ENCODE assay signal across 8 cellular contexts in genomic region chr12:54358945-54359761, GRCh38. TPM values are rescaled to one million over a fixed set of nuclear protein-coding genes. Genes with fewer than 3 reads are reported as not detected.
DNase-seq lines count a peak whose midpoint lies in the region; ATAC-seq, FAIRE-seq and TF ChIP-seq lines count a peak whose summit lies in the region.

No MANE protein-coding gene starts in this region.

- peak overlapping the region; percentile 59 for H3K4me3 ChIP-seq in AG04449 (ENCODE audit: low read depth, low read length)
- peak overlapping the region; percentile 63 for H3K4me3 ChIP-seq in bronchial epithelial cell (ENCODE audit: low read depth, low read length)

- CTCF ChIA-PET in AG04449 (lab: Yijun Ruan, JAX), result interaction anchor here (0.6 to 9.2 kb wide), 20 partner anchors 9 to 615 kb away, joined by 3 to 131 read pairs (median 4); partner anchors contain the start of genes COPZ1 and HOXC10

- H3K4me1 Mint-ChIP-seq in immature natural killer cell, result peaks cover under 1 to 2% of the 10 kb centered on the region in 2 donors

- ATAC-seq in GM18907 (IDR thresholded peaks at IDR 0.05; ENCODE audit: unreplicated experiment) (peak; percentile 96), HG03135 (IDR thresholded peaks at IDR 0.05; ENCODE audit: unreplicated experiment) (peak; percentile 97)

- no peaks in the 10 kb centered on the region for H3K9me3 Mint-ChIP-seq in immature natural killer cell

- peak overlapping the region; percentile 96 for H3K27ac ChIP-seq in VCaP

- peaks cover 0 to 4% (median 2%) of the 10 kb centered on the region in 3 donors for H3K27me3 Mint-ChIP-seq in immature natural killer cell (ENCODE audit: low read depth in 3 of 3)

- H3K27me3 ChIP-seq in bronchial epithelial cell (ENCODE audit: control insufficient read depth, insufficient read depth, low read length), result no peaks in the 10 kb centered on the region

- H3K4me3 Mint-ChIP-seq in immature natural killer cell, result no peak overlapping the region

- no peak for FAIRE-seq in bronchial epithelial cell (lab: Jason Lieb, UNC)

- DNase-seq in AG04449 (ENCODE audit: low read depth, low spot score) (peak; percentile 97), NCI-H2196 (lab: John Stamatoyannopoulos, UW; ENCODE audit: unreplicated experiment) (peak; percentile 98), bronchial epithelial cell (ENCODE audit: low read depth) (peak; percentile 98), immature natural killer cell (peak; percentile 94 to 95 (median 94)), smooth muscle cell of the brain vasculature (ENCODE audit: low read depth, low spot score) (peak; percentile 99)

- no peaks in the 10 kb centered on the region for H3K36me3 ChIP-seq in bronchial epithelial cell (ENCODE audit: control insufficient read depth, insufficient read depth, low read length)

- TF ChIP-seq CTCF in AG04449 (IDR thresholded peaks at IDR 0.05; ENCODE audit: insufficient read depth, low read length, missing control alignments) (no peak), VCaP (conservative IDR thresholded peaks at IDR 0.05) (no peak), bronchial epithelial cell (IDR thresholded peaks at IDR 0.05; ENCODE audit: insufficient read depth, low read length, severe bottlenecking) (no peak)

- H3K36me3 Mint-ChIP-seq in immature natural killer cell, result no peaks in the 10 kb centered on the region

- POLR2A ChIA-PET in AG04449 (lab: Yijun Ruan, JAX), result interaction anchor here (1.0 to 1.8 kb wide), 10 partner anchors 9 to 366 kb away, joined by 4 to 12 read pairs (median 4); partner anchors contain the start of genes CBX5, COPZ1, HNRNPA1 and HOXC8

- no peak overlapping the region for H3K27ac Mint-ChIP-seq in immature natural killer cell

RNA-seq across cellular contexts. Expression of gene GPR84, which starts 5.1 kb away (rescaled TPM):
- total RNA-seq in bronchial epithelial cell, result 0.13 TPM in 1 of 2 replicates, not detected in the other
- not detected for polyA plus RNA-seq in immature natural killer cell

RNA-seq across cellular contexts. Expression of gene ZNF385A, which starts 25.4 kb away (rescaled TPM):
- total RNA-seq in bronchial epithelial cell, result 5.3 and 7.6 TPM in 2 replicates
- polyA plus RNA-seq in immature natural killer cell, result 1 to 10 TPM; 1.8 to 2.7 (median 2.2) TPM

RNA-seq across cellular contexts. Expression of gene COPZ1, which starts 34.2 kb away (rescaled TPM):
- total RNA-seq in bronchial epithelial cell, result 89.5 and 118 TPM in 2 replicates
- polyA plus RNA-seq in immature natural killer cell, result 100 to 1,000 TPM; 202 to 341 (median 202) TPM

RNA-seq across cellular contexts. Expression of gene NFE2, which starts 58.3 kb away (rescaled TPM):
- not detected in 2 replicates for total RNA-seq in bronchial epithelial cell
- 1 to 10 TPM; 1.6 to 3.6 (median 2.0) TPM for polyA plus RNA-seq in immature natural killer cell

RNA-seq across cellular contexts. Expression of gene ITGA5, which starts 59.9 kb away (rescaled TPM):
- 53.5 and 98.5 TPM in 2 replicates for total RNA-seq in bronchial epithelial cell
- 100 to 1,000 TPM in 1 of 3 donors, 10 to 100 TPM in 2; 26.2 to 119 (median 65.5) TPM for polyA plus RNA-seq in immature natural killer cell

Comparison
In these comparisons a context has a peak if more than half of its experiments do, and no peak if none do; other contexts are left out.
1. Peak in every context shown above with its lines: DNase-seq, ATAC-seq, H3K4me3 ChIP-seq and H3K27ac ChIP-seq.